ENCODE assay signal across 12 cellular contexts in genomic region chr20:46811328-46812084, GRCh38.
DNase-seq lines count a peak whose midpoint lies in the region; TF ChIP-seq lines count a peak whose summit lies in the region.
"Had no signal": no experiment of that assay in that cellular context is flagged by ENCODE, and none has a peak within 500 bp of the region (broad histone marks: within the 10 kb centered on the region; RNA-seq: fewer than 3 reads in every experiment).

No MANE protein-coding gene starts in this region.

- H3K27ac ChIP-seq in breast epithelium (no peak overlapping the region), vagina (no peak overlapping the region), PC-9 (no peak overlapping the region)
- H3K27ac ChIP-seq: tibial artery had no signal

- H4K20me1 ChIP-seq in PC-9 (ENCODE audit: insufficient read depth), result no peaks in the 10 kb centered on the region

- no peaks in the 10 kb centered on the region for H3K9me2 ChIP-seq in PC-9 (ENCODE audit: insufficient read depth)

- H3K4me3 ChIP-seq in breast epithelium (peak overlapping the region in 2 of 3 donors; percentile 46 to 62), vagina (peak overlapping the region; percentile 6 to 27), PC-9 (no peak overlapping the region)
- H3K4me3 ChIP-seq: K562, tibial artery had no signal

- no peak overlapping the region for H3K27ac Mint-ChIP-seq in MCF 10A (ENCODE audit: low read depth, unreplicated experiment)

- no peak overlapping the region for H2AFZ ChIP-seq in PC-9

- no peak for DNase-seq in breast epithelium (ENCODE audit: low spot score in 2 of 2)
- DNase-seq in MCF 10A (ENCODE audit: unreplicated experiment), result no peak
- peak; percentile 96 for DNase-seq in NCI-H82 (lab: John Stamatoyannopoulos, UW)
- DNase-seq in iPS-NIHi7 (ENCODE audit: extremely low spot score), result peak; percentile 27
- peak; percentile 49 to 67 for DNase-seq in vagina (ENCODE audit: extremely low spot score in 2 of 2)
- DNase-seq in PC-9, result no peak
- no peak for DNase-seq in nucleus accumbens (lab: John Stamatoyannopoulos, UW)
- no peak for DNase-seq in activated gamma-delta T cell treated with Interleukin-2 at 50 U/mL for 16 hours
- DNase-seq: activated CD4-positive, alpha-beta T cell treated with anti-CD3 and anti-CD28 coated beads, Interleukin-2, amount 50 U/mL, for 48 hours; RPMI8226; tibial artery had no signal

- BruUV-seq in MCF 10A (replicated peaks; lab: Mats Ljungman, UMichigan) (no TSS peak), PC-9 (replicated peaks; lab: Mats Ljungman, UMichigan) (no TSS peak)

- H3K4me2 ChIP-seq in PC-9, result no peak overlapping the region

- H3K36me3 ChIP-seq in breast epithelium (no peaks in the 10 kb centered on the region), vagina (no peaks in the 10 kb centered on the region), PC-9 (ENCODE audit: low read depth) (no peaks in the 10 kb centered on the region)
- H3K36me3 ChIP-seq: tibial artery had no signal

- POLR2A ChIA-PET in MCF 10A (lab: Yijun Ruan, JAX), result interaction anchor here (1.5 kb wide), 1 partner anchor 314 kb away, joined by 3 read pairs; no protein-coding TSS in a partner anchor
- POLR2A ChIA-PET in PC-9 (lab: Charles Lee; ENCODE audit: unreplicated experiment), result no interaction called here

- no peak overlapping the region for H3K4me3 Mint-ChIP-seq in MCF 10A (ENCODE audit: unreplicated experiment)

- H3K27me3 Mint-ChIP-seq in MCF 10A (ENCODE audit: insufficient read depth, unreplicated experiment), result no peaks in the 10 kb centered on the region

- TF ChIP-seq CTCF in breast epithelium (IDR thresholded peaks at IDR 0.05) (no peak), MCF 10A (IDR thresholded peaks at IDR 0.05; ENCODE audit: unreplicated experiment) (no peak), vagina (IDR thresholded peaks at IDR 0.05) (no peak), PC-9 (conservative IDR thresholded peaks at IDR 0.05) (no peak)

- CTCF ChIA-PET in MCF 10A (lab: Yijun Ruan, JAX) (no interaction called here), PC-9 (lab: Charles Lee) (interaction anchor here (0.6 kb wide), 1 partner anchor 1799 kb away, joined by 8 read pairs; no protein-coding TSS in a partner anchor)

- H3K79me2 ChIP-seq in PC-9 (ENCODE audit: low read depth), result no peaks in the 10 kb centered on the region

- peaks cover 6% of the 10 kb centered on the region for H3K4me1 Mint-ChIP-seq in MCF 10A (ENCODE audit: insufficient read depth, unreplicated experiment)

- TF ChIP-seq POLR2A in breast epithelium (IDR thresholded peaks at IDR 0.05) (no peak), vagina (IDR thresholded peaks at IDR 0.05) (no peak)

- H3K4me1 ChIP-seq in breast epithelium, result no peaks in the 10 kb centered on the region
- H3K4me1 ChIP-seq in vagina, result peaks cover 8% of the 10 kb centered on the region
- H3K4me1 ChIP-seq in PC-9 (replicated peaks; ENCODE audit: insufficient read depth), result peaks cover 34% of the 10 kb centered on the region

- no peaks in the 10 kb centered on the region for H3K9me3 Mint-ChIP-seq in MCF 10A (ENCODE audit: unreplicated experiment)

- peaks cover 34% of the 10 kb centered on the region for H3F3A ChIP-seq in PC-9 (ENCODE audit: insufficient read depth, low read depth)

- H3K9me3 ChIP-seq in breast epithelium (no peaks in the 10 kb centered on the region), vagina (no peaks in the 10 kb centered on the region), PC-9 (ENCODE audit: insufficient read depth, low read depth) (no peaks in the 10 kb centered on the region)
- H3K9me3 ChIP-seq: tibial artery had no signal

- H3K36me3 Mint-ChIP-seq in MCF 10A (ENCODE audit: insufficient read depth, unreplicated experiment), result no peaks in the 10 kb centered on the region

- H3K27me3 ChIP-seq in breast epithelium, result peaks cover 3 to 5% of the 10 kb centered on the region in 2 donors
- H3K27me3 ChIP-seq in vagina, result no peaks in the 10 kb centered on the region
- no peaks in the 10 kb centered on the region for H3K27me3 ChIP-seq in PC-9 (ENCODE audit: insufficient read depth, low read depth)

- intact Hi-C loops in breast epithelium (cut with DNase I; ENCODE audit: low total_unique reads), result no loop called here
- intact Hi-C loops in MCF 10A (cut with micrococcal nuclease), result no loop called here
- intact Hi-C loops in vagina (cut with DNase I), result no loop called here
- intact Hi-C loops in PC-9 (cut with micrococcal nuclease; ENCODE audit: unreplicated experiment), result loop anchor here (10.0 kb wide), 1 partner anchor 333 kb away; no protein-coding TSS in a partner anchor

Comparison
In these comparisons a context has a peak if more than half of its experiments do, and no peak if none do; other contexts are left out.
1. DNase-seq: peak in NCI-H82 (single experiment), iPS-NIHi7 (single experiment) and vagina (2 of 2); none in breast epithelium (0 of 2), MCF 10A (single experiment), PC-9 (0 of 2), nucleus accumbens (0 of 56) and activated gamma-delta T cell treated with Interleukin-2 at 50 U/mL for 16 hours (single experiment).